1 cellular context compared by ENCODE assay signal in genomic region chr13:29926077-29926476, GRCh38.
TF ChIP-seq lines count a peak whose summit lies in the region.

No MANE protein-coding gene starts in this region.

TF ChIP-seq in HepG2, 621 proteins besides CTCF, POLR2A, EP300 and RAD21 (continued from another document):
- TF ChIP-seq NBN (conservative IDR thresholded peaks at IDR 0.05): 0 out of 2 replicates have a peak, but pooled peaks have one; percentile 21
- no peak for TF ChIP-seq ZHX1 (CRISPR knock-in tag; IDR thresholded peaks at IDR 0.05; ENCODE audit: low read depth)
- 0 out of 2 replicates have a peak, but pooled peaks have one; percentile 50 for TF ChIP-seq NONO (IDR thresholded peaks at IDR 0.05)
- TF ChIP-seq NONO (CRISPR knock-in tag; conservative IDR thresholded peaks at IDR 0.05): no peak
